In the genomic region with DNA sequence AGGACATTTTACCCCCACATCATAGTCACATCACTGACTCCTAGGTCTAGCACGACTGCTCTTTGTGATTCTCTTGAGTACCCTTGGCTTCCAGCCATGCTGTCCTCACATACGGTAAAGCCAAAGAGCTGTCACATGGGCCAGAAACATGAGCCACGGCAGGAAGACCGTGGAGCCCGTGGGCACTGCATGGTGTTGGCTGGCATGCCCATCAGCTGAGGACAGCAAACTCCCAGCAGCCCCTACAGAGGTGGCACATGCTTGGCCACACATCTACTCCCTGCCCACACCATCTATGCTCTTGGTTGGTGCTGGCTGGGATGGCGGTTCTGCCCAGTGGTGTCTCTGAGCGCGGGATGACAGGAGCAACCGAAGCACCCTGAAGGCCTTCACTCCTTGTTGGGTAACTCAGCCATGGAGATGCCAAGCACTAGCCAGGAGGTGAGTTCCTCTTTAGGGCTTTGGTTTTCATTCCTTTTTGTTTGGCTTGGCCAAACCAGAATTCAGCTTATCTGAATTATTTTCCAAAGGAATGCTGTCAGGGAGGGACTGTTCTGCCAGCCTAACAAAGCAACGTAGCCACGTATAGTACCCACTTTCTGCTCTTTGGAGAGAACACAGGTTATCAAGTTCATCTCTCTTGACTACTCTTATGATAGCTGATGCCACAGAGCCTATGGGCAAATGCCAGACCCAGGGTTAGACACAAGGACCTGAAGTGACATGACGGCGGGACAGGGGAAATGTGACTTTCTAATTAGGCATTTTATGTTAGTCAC, we compare ENCODE assay signal across 2 cellular contexts.
TF ChIP-seq lines count a peak whose summit lies in the region.

No MANE protein-coding gene starts in this region.

TF ChIP-seq in SK-N-SH, 30 proteins besides CTCF, POLR2A, EP300 and RAD21:
- no peak for TF ChIP-seq SMC3 (IDR thresholded peaks at IDR 0.05; ENCODE audit: low read depth, low read length)
- TF ChIP-seq, protein P1, sequence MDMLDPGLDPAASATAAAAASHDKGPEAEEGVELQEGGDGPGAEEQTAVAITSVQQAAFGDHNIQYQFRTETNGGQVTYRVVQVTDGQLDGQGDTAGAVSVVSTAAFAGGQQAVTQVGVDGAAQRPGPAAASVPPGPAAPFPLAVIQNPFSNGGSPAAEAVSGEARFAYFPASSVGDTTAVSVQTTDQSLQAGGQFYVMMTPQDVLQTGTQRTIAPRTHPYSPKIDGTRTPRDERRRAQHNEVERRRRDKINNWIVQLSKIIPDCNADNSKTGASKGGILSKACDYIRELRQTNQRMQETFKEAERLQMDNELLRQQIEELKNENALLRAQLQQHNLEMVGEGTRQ (IDR thresholded peaks at IDR 0.05; ENCODE audit: borderline replicate concordance, low read depth, low read length), result no peak
- no peak for TF ChIP-seq RXRA (IDR thresholded peaks at IDR 0.05; ENCODE audit: borderline replicate concordance, low read depth)
- TF ChIP-seq RFX5 (IDR thresholded peaks at IDR 0.05; ENCODE audit: low read length), result no peak
- no peak for TF ChIP-seq SIN3A (IDR thresholded peaks at IDR 0.05; ENCODE audit: borderline replicate concordance, low read depth, low read length)
- TF ChIP-seq FOXM1 (IDR thresholded peaks at IDR 0.05; ENCODE audit: low read depth), result no peak
- no peak for TF ChIP-seq YY1 (IDR thresholded peaks at IDR 0.05; ENCODE audit: low read depth)
- TF ChIP-seq TEAD4 (IDR thresholded peaks at IDR 0.05; ENCODE audit: borderline replicate concordance, insufficient read depth), result no peak
- TF ChIP-seq TCF12 (IDR thresholded peaks at IDR 0.05), result no peak
- TF ChIP-seq, protein P2, sequence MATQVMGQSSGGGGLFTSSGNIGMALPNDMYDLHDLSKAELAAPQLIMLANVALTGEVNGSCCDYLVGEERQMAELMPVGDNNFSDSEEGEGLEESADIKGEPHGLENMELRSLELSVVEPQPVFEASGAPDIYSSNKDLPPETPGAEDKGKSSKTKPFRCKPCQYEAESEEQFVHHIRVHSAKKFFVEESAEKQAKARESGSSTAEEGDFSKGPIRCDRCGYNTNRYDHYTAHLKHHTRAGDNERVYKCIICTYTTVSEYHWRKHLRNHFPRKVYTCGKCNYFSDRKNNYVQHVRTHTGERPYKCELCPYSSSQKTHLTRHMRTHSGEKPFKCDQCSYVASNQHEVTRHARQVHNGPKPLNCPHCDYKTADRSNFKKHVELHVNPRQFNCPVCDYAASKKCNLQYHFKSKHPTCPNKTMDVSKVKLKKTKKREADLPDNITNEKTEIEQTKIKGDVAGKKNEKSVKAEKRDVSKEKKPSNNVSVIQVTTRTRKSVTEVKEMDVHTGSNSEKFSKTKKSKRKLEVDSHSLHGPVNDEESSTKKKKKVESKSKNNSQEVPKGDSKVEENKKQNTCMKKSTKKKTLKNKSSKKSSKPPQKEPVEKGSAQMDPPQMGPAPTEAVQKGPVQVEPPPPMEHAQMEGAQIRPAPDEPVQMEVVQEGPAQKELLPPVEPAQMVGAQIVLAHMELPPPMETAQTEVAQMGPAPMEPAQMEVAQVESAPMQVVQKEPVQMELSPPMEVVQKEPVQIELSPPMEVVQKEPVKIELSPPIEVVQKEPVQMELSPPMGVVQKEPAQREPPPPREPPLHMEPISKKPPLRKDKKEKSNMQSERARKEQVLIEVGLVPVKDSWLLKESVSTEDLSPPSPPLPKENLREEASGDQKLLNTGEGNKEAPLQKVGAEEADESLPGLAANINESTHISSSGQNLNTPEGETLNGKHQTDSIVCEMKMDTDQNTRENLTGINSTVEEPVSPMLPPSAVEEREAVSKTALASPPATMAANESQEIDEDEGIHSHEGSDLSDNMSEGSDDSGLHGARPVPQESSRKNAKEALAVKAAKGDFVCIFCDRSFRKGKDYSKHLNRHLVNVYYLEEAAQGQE (IDR thresholded peaks at IDR 0.05; ENCODE audit: low read depth, low read length), result no peak
- no peak for TF ChIP-seq POLR2AphosphoS5 (IDR thresholded peaks at IDR 0.05; ENCODE audit: low read depth, low read length)
- TF ChIP-seq, protein P3, sequence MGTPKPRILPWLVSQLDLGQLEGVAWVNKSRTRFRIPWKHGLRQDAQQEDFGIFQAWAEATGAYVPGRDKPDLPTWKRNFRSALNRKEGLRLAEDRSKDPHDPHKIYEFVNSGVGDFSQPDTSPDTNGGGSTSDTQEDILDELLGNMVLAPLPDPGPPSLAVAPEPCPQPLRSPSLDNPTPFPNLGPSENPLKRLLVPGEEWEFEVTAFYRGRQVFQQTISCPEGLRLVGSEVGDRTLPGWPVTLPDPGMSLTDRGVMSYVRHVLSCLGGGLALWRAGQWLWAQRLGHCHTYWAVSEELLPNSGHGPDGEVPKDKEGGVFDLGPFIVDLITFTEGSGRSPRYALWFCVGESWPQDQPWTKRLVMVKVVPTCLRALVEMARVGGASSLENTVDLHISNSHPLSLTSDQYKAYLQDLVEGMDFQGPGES (IDR thresholded peaks at IDR 0.05; ENCODE audit: low read depth, low read length), result no peak
- TF ChIP-seq FOSL2 (IDR thresholded peaks at IDR 0.05; ENCODE audit: borderline replicate concordance, low read depth), result no peak
- no peak for TF ChIP-seq GABPA (IDR thresholded peaks at IDR 0.05; ENCODE audit: low read depth)
- no peak for TF ChIP-seq ELF1 (IDR thresholded peaks at IDR 0.05)
- no peak for TF ChIP-seq GATA2 (CRISPR knock-in tag; IDR thresholded peaks at IDR 0.05)
- TF ChIP-seq TAF1 (IDR thresholded peaks at IDR 0.05; ENCODE audit: borderline replicate concordance, low read depth, low read length), result no peak

TF ChIP-seq in SK-N-SH treated with all-trans-retinoic acid at 6 μM for 48 hours, 23 proteins besides CTCF, POLR2A, EP300 and RAD21:
- no peak for TF ChIP-seq ZC3H10 (CRISPR knock-in tag; IDR thresholded peaks at IDR 0.05)
- TF ChIP-seq ZFP3 (CRISPR knock-in tag; IDR thresholded peaks at IDR 0.05), result no peak
- no peak for TF ChIP-seq TCF4 (CRISPR knock-in tag; IDR thresholded peaks at IDR 0.05; ENCODE audit: borderline replicate concordance)
- no peak for TF ChIP-seq BACH2 (CRISPR knock-in tag; IDR thresholded peaks at IDR 0.05; ENCODE audit: borderline replicate concordance)
TF ChIP-seq in SK-N-SH treated with all-trans-retinoic acid at 6 μM for 48 hours: peak in this region for 0.
